In the genomic region with DNA sequence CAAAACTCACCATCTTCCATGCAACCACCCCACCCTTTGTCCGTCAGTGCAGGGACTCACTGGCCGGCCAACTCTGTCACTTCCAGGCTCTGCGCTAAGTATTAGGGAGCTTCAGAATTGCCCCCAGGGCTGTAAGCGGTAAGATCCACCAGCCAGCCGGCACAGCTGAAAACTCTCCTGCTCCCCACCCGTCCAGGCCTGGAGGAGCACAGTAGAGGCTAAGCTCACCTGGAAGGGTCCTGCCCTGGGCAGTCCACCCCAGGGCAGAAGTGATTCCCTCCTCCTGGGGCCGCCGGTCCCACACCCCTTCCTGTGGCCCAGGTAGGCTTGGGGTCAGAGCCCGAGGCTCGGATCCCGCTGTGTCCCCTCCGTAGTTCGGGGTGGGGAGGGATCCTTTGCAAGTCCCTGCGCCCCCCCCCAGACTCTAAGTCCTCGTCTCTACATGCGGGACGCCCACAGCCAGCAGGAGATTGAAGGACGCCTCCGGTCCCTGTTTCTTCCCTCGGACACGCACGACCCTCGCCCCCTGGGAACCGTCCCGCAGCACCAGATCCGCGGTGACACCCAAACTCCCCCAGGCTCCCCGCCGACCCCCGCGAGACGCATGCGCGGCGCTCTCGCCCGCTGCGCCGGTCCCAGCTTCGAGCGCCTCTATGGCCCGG, we compare ENCODE assay signal across 14 cellular contexts.
DNase-seq lines count a peak whose midpoint lies in the region; ATAC-seq and TF ChIP-seq lines count a peak whose summit lies in the region.
"Had no signal": no experiment of that assay in that cellular context is flagged by ENCODE, and none has a peak within 500 bp of the region (broad histone marks: within the 10 kb centered on the region; RNA-seq: fewer than 3 reads in every experiment).

No MANE protein-coding gene starts in this region.

- no peak for ATAC-seq in heart left ventricle
- ATAC-seq in activated CD8-positive, alpha-beta T cell treated with anti-CD3 and anti-CD28 coated beads for 36 hours = no peak
- no peak for ATAC-seq in GM21717 (IDR thresholded peaks at IDR 0.05; ENCODE audit: unreplicated experiment)
- ATAC-seq in GM21367 (IDR thresholded peaks at IDR 0.05; ENCODE audit: unreplicated experiment) = no peak

- H3K9me3 ChIP-seq in heart left ventricle = no peaks in the 10 kb centered on the region
- H3K9me3 ChIP-seq: body of pancreas had no signal

- no peak overlapping the region for H3K4me3 Mint-ChIP-seq in osteocyte (ENCODE audit: unreplicated experiment)
- no peak overlapping the region for H3K4me3 Mint-ChIP-seq in activated CD8-positive, alpha-beta T cell treated with anti-CD3 and anti-CD28 coated beads for 36 hours

- H3K27ac Mint-ChIP-seq in osteocyte (ENCODE audit: unreplicated experiment) = no peak overlapping the region
- no peak overlapping the region for H3K27ac Mint-ChIP-seq in activated CD8-positive, alpha-beta T cell treated with anti-CD3 and anti-CD28 coated beads for 36 hours
- H3K27ac Mint-ChIP-seq: CD4-positive, alpha-beta memory T cell had no signal

- intact Hi-C loops in heart left ventricle (cut with DNase I) = no loop called here
- intact Hi-C loops in activated CD8-positive, alpha-beta T cell treated with anti-CD3 and anti-CD28 coated beads for 36 hours (cut with micrococcal nuclease) = no loop called here

- peak overlapping the region in 5 of 12 donors; percentile 9 to 36 (median 35) for H3K4me3 ChIP-seq in heart left ventricle
- H3K4me3 ChIP-seq: body of pancreas had no signal

- peaks cover 0 to 46% (median 22%) of the 10 kb centered on the region in 12 donors for H3K4me1 ChIP-seq in heart left ventricle
- H3K4me1 ChIP-seq: body of pancreas had no signal

- 29 to 69% (median 33%) methylated on average over 6 to 42 of the region's 42 CpGs for WGBS in heart left ventricle, 4 donors

- POLR2A ChIA-PET in activated CD8-positive, alpha-beta T cell treated with anti-CD3 and anti-CD28 coated beads for 36 hours (lab: Charles Lee) = no interaction called here

- TF ChIP-seq POLR2A in heart left ventricle (IDR thresholded peaks at IDR 0.05) = no peak

- H3K27ac ChIP-seq in VCaP = peak overlapping the region; percentile 27; the same call in 1 of the 2 replicates
- H3K27ac ChIP-seq in heart left ventricle = peak overlapping the region in 7 of 12 donors; percentile 53 to 91 (median 72)
- H3K27ac ChIP-seq: body of pancreas had no signal

- no peaks in the 10 kb centered on the region for H3K36me3 Mint-ChIP-seq in osteocyte (ENCODE audit: unreplicated experiment)
- H3K36me3 Mint-ChIP-seq in activated CD8-positive, alpha-beta T cell treated with anti-CD3 and anti-CD28 coated beads for 36 hours (ENCODE audit: low read depth) = no peaks in the 10 kb centered on the region
- H3K36me3 Mint-ChIP-seq: CD4-positive, alpha-beta memory T cell had no signal

- no peaks in the 10 kb centered on the region for H3K36me3 ChIP-seq in heart left ventricle

- TF ChIP-seq CTCF in VCaP (conservative IDR thresholded peaks at IDR 0.05) (no peak), heart left ventricle (IDR thresholded peaks at IDR 0.05) (no peak), osteocyte (IDR thresholded peaks at IDR 0.05) (no peak)
- no peak for TF ChIP-seq CTCF in activated CD8-positive, alpha-beta T cell treated with anti-CD3 and anti-CD28 coated beads for 36 hours (IDR thresholded peaks at IDR 0.05)

- H3K9me3 Mint-ChIP-seq in osteocyte (ENCODE audit: unreplicated experiment) = no peaks in the 10 kb centered on the region
- H3K9me3 Mint-ChIP-seq in activated CD8-positive, alpha-beta T cell treated with anti-CD3 and anti-CD28 coated beads for 36 hours = no peaks in the 10 kb centered on the region
- H3K9me3 Mint-ChIP-seq: CD4-positive, alpha-beta memory T cell had no signal

- H3K27me3 ChIP-seq in heart left ventricle = peaks cover 0 to 5% (median 0%) of the 10 kb centered on the region in 9 donors
- H3K27me3 ChIP-seq: body of pancreas had no signal

- CTCF ChIA-PET in activated CD8-positive, alpha-beta T cell treated with anti-CD3 and anti-CD28 coated beads for 36 hours (lab: Charles Lee) = no interaction called here

- H3K4me1 Mint-ChIP-seq in osteocyte (ENCODE audit: unreplicated experiment) = peaks cover 12% of the 10 kb centered on the region
- H3K4me1 Mint-ChIP-seq in activated CD8-positive, alpha-beta T cell treated with anti-CD3 and anti-CD28 coated beads for 36 hours (ENCODE audit: low read depth) = no peaks in the 10 kb centered on the region
- H3K4me1 Mint-ChIP-seq: CD4-positive, alpha-beta memory T cell had no signal

- DNase-seq in D341Med (ENCODE audit: low spot score) (peak; percentile 33), heart left ventricle (peak in 1 of 5 donors; percentile 17), osteocyte (ENCODE audit: extremely low spot score, unreplicated experiment) (peak; percentile 83)
- no peak for DNase-seq in activated CD8-positive, alpha-beta T cell treated with anti-CD3 and anti-CD28 coated beads for 36 hours
- DNase-seq in stimulated activated CD4-positive, alpha-beta T cell treated with anti-CD3 and anti-CD28 coated beads, Interleukin-2, amount 100 ng/mL, for 24 hours = no peak
- DNase-seq: CD4-positive, alpha-beta memory T cell; KBM-7; NCI-H1930; retina; T-helper 2 cell had no signal

- no peaks in the 10 kb centered on the region for H3K27me3 Mint-ChIP-seq in osteocyte (ENCODE audit: unreplicated experiment)
- no peaks in the 10 kb centered on the region for H3K27me3 Mint-ChIP-seq in activated CD8-positive, alpha-beta T cell treated with anti-CD3 and anti-CD28 coated beads for 36 hours
- H3K27me3 Mint-ChIP-seq: CD4-positive, alpha-beta memory T cell had no signal

Comparison
In these comparisons a context has a peak if more than half of its experiments do, and no peak if none do; other contexts are left out.
1. DNase-seq: peak in D341Med (single experiment) and osteocyte (single experiment); none in activated CD8-positive, alpha-beta T cell treated with anti-CD3 and anti-CD28 coated beads for 36 hours (single experiment) and stimulated activated CD4-positive, alpha-beta T cell treated with anti-CD3 and anti-CD28 coated beads, Interleukin-2, amount 100 ng/mL, for 24 hours (0 of 2).